1 cellular context compared by ENCODE assay signal in the genomic region with DNA sequence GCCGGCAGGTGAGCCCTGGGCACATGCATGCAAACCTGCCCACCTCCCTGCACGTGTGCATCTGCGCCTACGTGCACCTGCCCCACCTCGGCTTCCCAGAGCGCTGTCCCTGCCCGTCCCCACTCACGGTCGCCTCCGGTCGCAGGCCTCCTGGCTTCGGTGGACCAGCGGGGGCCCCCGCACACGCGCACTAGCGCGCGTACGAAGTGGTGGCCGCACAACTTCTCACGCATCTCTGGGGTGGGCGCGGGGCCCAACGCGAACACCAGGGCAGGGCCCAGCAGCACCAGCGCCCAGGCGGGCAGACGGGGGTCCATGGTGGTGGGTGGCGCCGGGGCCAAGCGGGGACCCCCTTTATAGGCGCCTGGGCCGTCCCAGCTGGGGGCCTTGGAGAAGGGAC.
TF ChIP-seq lines count a peak whose summit lies in the region.

INSL3 (minus strand) TSS at position 330 of the 400 bp plus-strand sequence; CDS start at position 317, 13 bp downstream.

TF ChIP-seq in GM12878, 131 proteins besides CTCF, POLR2A, EP300 and RAD21:
- TF ChIP-seq MYB (IDR thresholded peaks at IDR 0.05; ENCODE audit: borderline replicate concordance, low read depth, low read length) (no peak), EZH2 (IDR thresholded peaks at IDR 0.05; ENCODE audit: borderline replicate concordance, control insufficient read depth, low read depth, low read length) (no peak), HSF1 (IDR thresholded peaks at IDR 0.05; ENCODE audit: low read depth, low read length) (no peak), TCF12 (IDR thresholded peaks at IDR 0.05; ENCODE audit: low read depth, low read length) (no peak), CBX3 (IDR thresholded peaks at IDR 0.05; ENCODE audit: borderline replicate concordance, low read depth) (no peak), FOXM1 (IDR thresholded peaks at IDR 0.05; ENCODE audit: low read depth, low read length) (no peak), ETV6 (conservative IDR thresholded peaks at IDR 0.05 in 1 of 2, IDR thresholded peaks at IDR 0.05 in 1 of 2; ENCODE audit: borderline replicate concordance in 1 of 2, low read depth in 1 of 2) (no peak), ZNF207 (IDR thresholded peaks at IDR 0.05; ENCODE audit: borderline replicate concordance) (no peak), CEBPZ (IDR thresholded peaks at IDR 0.05; ENCODE audit: low read depth, low read length) (no peak), MTA3 (IDR thresholded peaks at IDR 0.05; ENCODE audit: borderline replicate concordance, low read length) (no peak), MEF2A (IDR thresholded peaks at IDR 0.05; ENCODE audit: insufficient read depth, low read depth, low read length) (no peak)
- TF ChIP-seq, protein P1, sequence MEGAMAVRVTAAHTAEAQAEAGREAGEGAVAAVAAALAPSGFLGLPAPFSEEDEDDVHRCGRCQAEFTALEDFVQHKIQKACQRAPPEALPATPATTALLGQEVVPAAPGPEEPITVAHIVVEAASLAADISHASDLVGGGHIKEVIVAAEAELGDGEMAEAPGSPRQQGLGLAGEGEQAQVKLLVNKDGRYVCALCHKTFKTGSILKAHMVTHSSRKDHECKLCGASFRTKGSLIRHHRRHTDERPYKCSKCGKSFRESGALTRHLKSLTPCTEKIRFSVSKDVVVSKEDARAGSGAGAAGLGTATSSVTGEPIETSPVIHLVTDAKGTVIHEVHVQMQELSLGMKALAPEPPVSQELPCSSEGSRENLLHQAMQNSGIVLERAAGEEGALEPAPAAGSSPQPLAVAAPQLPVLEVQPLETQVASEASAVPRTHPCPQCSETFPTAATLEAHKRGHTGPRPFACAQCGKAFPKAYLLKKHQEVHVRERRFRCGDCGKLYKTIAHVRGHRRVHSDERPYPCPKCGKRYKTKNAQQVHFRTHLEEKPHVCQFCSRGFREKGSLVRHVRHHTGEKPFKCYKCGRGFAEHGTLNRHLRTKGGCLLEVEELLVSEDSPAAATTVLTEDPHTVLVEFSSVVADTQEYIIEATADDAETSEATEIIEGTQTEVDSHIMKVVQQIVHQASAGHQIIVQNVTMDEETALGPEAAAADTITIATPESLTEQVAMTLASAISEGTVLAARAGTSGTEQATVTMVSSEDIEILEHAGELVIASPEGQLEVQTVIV (IDR thresholded peaks at IDR 0.05; ENCODE audit: borderline replicate concordance, partially characterized antibody): no peak
